Comparison of ENCODE assay signal across 8 cellular contexts in genomic region chr3:67357610-67358458, GRCh38.
A peak's percentile ranks its signal among the peaks of the same experiment; 100 is the strongest.
DNase-seq lines count a peak whose midpoint lies in the region; ATAC-seq and TF ChIP-seq lines count a peak whose summit lies in the region.

No MANE protein-coding gene starts in this region.

- peaks cover 16% of the 10 kb centered on the region for H3K4me1 Mint-ChIP-seq in activated T-helper 17 cell treated with anti-CD3 and anti-CD28 coated beads, Interleukin-2, amount 50 U/mL, for 72 hours
- H3K4me1 Mint-ChIP-seq in stimulated activated memory B cell treated with anti-CD40 and anti-IgM and Interleukin-4, amounts not matched to agents 10 μg/mL and 1 μg/mL and 100 μg/mL, for 72 hours: peaks cover 8% of the 10 kb centered on the region

- H3K36me3 ChIP-seq in BE2C: no peaks in the 10 kb centered on the region
- no peaks in the 10 kb centered on the region for H3K36me3 ChIP-seq in SJCRH30

- H3K4me1 ChIP-seq in BE2C (peaks cover 2% of the 10 kb centered on the region; the same call in 1 of the 2 replicates), SJCRH30 (no peaks in the 10 kb centered on the region)

- H3K4me3 ChIP-seq in BE2C (ENCODE audit: low read depth, low read length) (no peak overlapping the region), SJCRH30 (no peak overlapping the region)

- ATAC-seq in GM18909 (IDR thresholded peaks at IDR 0.05; ENCODE audit: poor library complexity, unreplicated experiment): peak; percentile 68
- peak; percentile 42 for ATAC-seq in HG03469 (IDR thresholded peaks at IDR 0.05; ENCODE audit: unreplicated experiment)
- no peak for ATAC-seq in activated T-helper 17 cell treated with anti-CD3 and anti-CD28 coated beads, Interleukin-2, amount 50 U/mL, for 72 hours (replicated peaks)
- no peak for ATAC-seq in stimulated activated memory B cell treated with anti-CD40 and anti-IgM and Interleukin-4, amounts not matched to agents 10 μg/mL and 1 μg/mL and 100 μg/mL, for 72 hours

- no peak overlapping the region for H3K27ac Mint-ChIP-seq in activated T-helper 17 cell treated with anti-CD3 and anti-CD28 coated beads, Interleukin-2, amount 50 U/mL, for 72 hours
- no peak overlapping the region for H3K27ac Mint-ChIP-seq in stimulated activated memory B cell treated with anti-CD40 and anti-IgM and Interleukin-4, amounts not matched to agents 10 μg/mL and 1 μg/mL and 100 μg/mL, for 72 hours

- peak; percentile 72 for TF ChIP-seq CTCF in BE2C (IDR thresholded peaks at IDR 0.05; ENCODE audit: low read depth, low read length)

- no peaks in the 10 kb centered on the region for H3K9me3 Mint-ChIP-seq in activated T-helper 17 cell treated with anti-CD3 and anti-CD28 coated beads, Interleukin-2, amount 50 U/mL, for 72 hours
- no peaks in the 10 kb centered on the region for H3K9me3 Mint-ChIP-seq in stimulated activated memory B cell treated with anti-CD40 and anti-IgM and Interleukin-4, amounts not matched to agents 10 μg/mL and 1 μg/mL and 100 μg/mL, for 72 hours

- H3K27me3 ChIP-seq in BE2C: no peaks in the 10 kb centered on the region
- no peaks in the 10 kb centered on the region for H3K27me3 ChIP-seq in SJCRH30

- no peak overlapping the region for H3K4me3 Mint-ChIP-seq in activated T-helper 17 cell treated with anti-CD3 and anti-CD28 coated beads, Interleukin-2, amount 50 U/mL, for 72 hours
- H3K4me3 Mint-ChIP-seq in stimulated activated memory B cell treated with anti-CD40 and anti-IgM and Interleukin-4, amounts not matched to agents 10 μg/mL and 1 μg/mL and 100 μg/mL, for 72 hours: no peak overlapping the region

- peak; percentile 63 for DNase-seq in BE2C
- peak; percentile 17 to 58 for DNase-seq in SJCRH30
- DNase-seq in kidney glomerular epithelial cell (lab: John Stamatoyannopoulos, UW): peak; percentile 55
- DNase-seq in midbrain (lab: John Stamatoyannopoulos, UW): no peak

- peaks cover 3% of the 10 kb centered on the region for H3K27me3 Mint-ChIP-seq in activated T-helper 17 cell treated with anti-CD3 and anti-CD28 coated beads, Interleukin-2, amount 50 U/mL, for 72 hours
- H3K27me3 Mint-ChIP-seq in stimulated activated memory B cell treated with anti-CD40 and anti-IgM and Interleukin-4, amounts not matched to agents 10 μg/mL and 1 μg/mL and 100 μg/mL, for 72 hours: no peaks in the 10 kb centered on the region

- no peak overlapping the region for H3K27ac ChIP-seq in SJCRH30

- H3K36me3 Mint-ChIP-seq in activated T-helper 17 cell treated with anti-CD3 and anti-CD28 coated beads, Interleukin-2, amount 50 U/mL, for 72 hours (ENCODE audit: low read depth): no peaks in the 10 kb centered on the region
- H3K36me3 Mint-ChIP-seq in stimulated activated memory B cell treated with anti-CD40 and anti-IgM and Interleukin-4, amounts not matched to agents 10 μg/mL and 1 μg/mL and 100 μg/mL, for 72 hours: no peaks in the 10 kb centered on the region

- H3K9me3 ChIP-seq in BE2C (no peaks in the 10 kb centered on the region), SJCRH30 (replicated peaks) (no peaks in the 10 kb centered on the region)

Comparison
In these comparisons a context has a peak if more than half of its experiments do, and no peak if none do; other contexts are left out.
1. ATAC-seq: peak in GM18909 (single experiment) and HG03469 (single experiment); none in activated T-helper 17 cell treated with anti-CD3 and anti-CD28 coated beads, Interleukin-2, amount 50 U/mL, for 72 hours (single experiment) and stimulated activated memory B cell treated with anti-CD40 and anti-IgM and Interleukin-4, amounts not matched to agents 10 μg/mL and 1 μg/mL and 100 μg/mL, for 72 hours (single experiment).